ENCODE assay signal across 25 cellular contexts in genomic region chr1:54367613-54368012, GRCh38.
"Had no signal": no experiment of that assay in that cellular context is flagged by ENCODE, and none has a peak within 500 bp of the region (broad histone marks: within the 10 kb centered on the region; RNA-seq: fewer than 3 reads in every experiment).

No MANE protein-coding gene starts in this region.

- H3K4me3 ChIP-seq: adrenal gland, ascending aorta, hepatocyte, mucosa of descending colon, ovary, right lobe of liver, upper lobe of right lung had no signal

- H3K4me3 Mint-ChIP-seq: activated naive CD8-positive, alpha-beta T cell; activated T-cell treated with anti-CD3 and anti-CD28 coated beads, Interleukin-2, amount 50 U/mL, for 72 hours; brain; stimulated activated naive CD8-positive, alpha-beta T cell treated with anti-CD3 and anti-CD28 coated beads, Interleukin-15, Interleukin-2, amounts not matched to agents 100 ng/mL and 50 ng/mL, for 24 hours had no signal

- ATAC-seq: activated T-cell treated with anti-CD3 and anti-CD28 coated beads, Interleukin-2, amount 50 U/mL, for 72 hours; left ventricle myocardium superior; mucosa of descending colon; right lobe of liver; upper lobe of right lung had no signal

- H3K9me3 Mint-ChIP-seq: activated T-cell treated with anti-CD3 and anti-CD28 coated beads, Interleukin-2, amount 50 U/mL, for 72 hours; brain; stimulated activated naive CD8-positive, alpha-beta T cell treated with anti-CD3 and anti-CD28 coated beads, Interleukin-15, Interleukin-2, amounts not matched to agents 100 ng/mL and 50 ng/mL, for 24 hours had no signal

- H2AFZ ChIP-seq: hepatocyte had no signal

- H3K9me3 ChIP-seq: adrenal gland, ascending aorta, mucosa of descending colon, ovary, right lobe of liver, upper lobe of right lung had no signal

- H3K27ac ChIP-seq: adrenal gland, ascending aorta, hepatocyte, ovary, right lobe of liver, upper lobe of right lung had no signal

- H3K4me2 ChIP-seq: hepatocyte had no signal

- H3K27me3 ChIP-seq: adrenal gland, ascending aorta, hepatocyte, ovary, right lobe of liver, upper lobe of right lung had no signal

- H3K4me1 ChIP-seq: ascending aorta had no signal

- H3K27ac Mint-ChIP-seq: activated naive CD8-positive, alpha-beta T cell; activated T-cell treated with anti-CD3 and anti-CD28 coated beads, Interleukin-2, amount 50 U/mL, for 72 hours; brain; progenitor cell of endocrine pancreas; stimulated activated naive CD8-positive, alpha-beta T cell treated with anti-CD3 and anti-CD28 coated beads, Interleukin-15, Interleukin-2, amounts not matched to agents 100 ng/mL and 50 ng/mL, for 24 hours had no signal

- H3K27me3 Mint-ChIP-seq: activated naive CD8-positive, alpha-beta T cell; progenitor cell of endocrine pancreas; stimulated activated naive CD8-positive, alpha-beta T cell treated with anti-CD3 and anti-CD28 coated beads, Interleukin-15, Interleukin-2, amounts not matched to agents 100 ng/mL and 50 ng/mL, for 24 hours had no signal

- H3K36me3 ChIP-seq: adrenal gland, ascending aorta, ovary, right lobe of liver, upper lobe of right lung had no signal

- DNase-seq: activated CD4-positive, alpha-beta T cell treated with anti-CD3 and anti-CD28 coated beads for 4 hours; activated CD4-positive, alpha-beta T cell treated with anti-CD3 and anti-CD28 coated beads, Interleukin-2, amount 50 U/mL, for 4 hours; activated CD4-positive, CD25-positive, alpha-beta regulatory T cell; activated naive CD4-positive, alpha-beta T cell; activated T-cell treated with anti-CD3 and anti-CD28 coated beads for 4 hours; activated T-cell treated with anti-CD3 and anti-CD28 coated beads, Interleukin-2, amount 50 U/mL, for 72 hours; adrenal gland; central memory CD4-positive, alpha-beta T cell; foreskin melanocyte; islet precursor cell; left ventricle myocardium superior; mucosa of descending colon; ovary; right lobe of liver; stimulated activated CD4-positive, alpha-beta T cell treated with anti-CD3 and anti-CD28 coated beads, Interleukin-12 subunit alpha, Interleukin-12 subunit beta, amount 100 ng/mL, for 4 hours; stimulated activated CD4-positive, alpha-beta T cell treated with anti-CD3 and anti-CD28 coated beads, Interleukin-4, amount 100 ng/mL, for 1 hour; substantia nigra; T-helper 1 cell; upper lobe of right lung had no signal
